Comparison of ENCODE assay signal across 1 cellular context in genomic region chr6:26123675-26124549, GRCh38.
A peak's percentile ranks its signal among the peaks of the same experiment; 100 is the strongest.
TF ChIP-seq lines count a peak whose summit lies in the region.

No MANE protein-coding gene starts in this region.

TF ChIP-seq in HepG2, 621 proteins besides CTCF, POLR2A, EP300 and RAD21 (continued from another document and continues in another):
- no peak for TF ChIP-seq KIAA2018 (CRISPR knock-in tag; IDR thresholded peaks at IDR 0.05; ENCODE audit: borderline replicate concordance)
- TF ChIP-seq, protein P1, sequence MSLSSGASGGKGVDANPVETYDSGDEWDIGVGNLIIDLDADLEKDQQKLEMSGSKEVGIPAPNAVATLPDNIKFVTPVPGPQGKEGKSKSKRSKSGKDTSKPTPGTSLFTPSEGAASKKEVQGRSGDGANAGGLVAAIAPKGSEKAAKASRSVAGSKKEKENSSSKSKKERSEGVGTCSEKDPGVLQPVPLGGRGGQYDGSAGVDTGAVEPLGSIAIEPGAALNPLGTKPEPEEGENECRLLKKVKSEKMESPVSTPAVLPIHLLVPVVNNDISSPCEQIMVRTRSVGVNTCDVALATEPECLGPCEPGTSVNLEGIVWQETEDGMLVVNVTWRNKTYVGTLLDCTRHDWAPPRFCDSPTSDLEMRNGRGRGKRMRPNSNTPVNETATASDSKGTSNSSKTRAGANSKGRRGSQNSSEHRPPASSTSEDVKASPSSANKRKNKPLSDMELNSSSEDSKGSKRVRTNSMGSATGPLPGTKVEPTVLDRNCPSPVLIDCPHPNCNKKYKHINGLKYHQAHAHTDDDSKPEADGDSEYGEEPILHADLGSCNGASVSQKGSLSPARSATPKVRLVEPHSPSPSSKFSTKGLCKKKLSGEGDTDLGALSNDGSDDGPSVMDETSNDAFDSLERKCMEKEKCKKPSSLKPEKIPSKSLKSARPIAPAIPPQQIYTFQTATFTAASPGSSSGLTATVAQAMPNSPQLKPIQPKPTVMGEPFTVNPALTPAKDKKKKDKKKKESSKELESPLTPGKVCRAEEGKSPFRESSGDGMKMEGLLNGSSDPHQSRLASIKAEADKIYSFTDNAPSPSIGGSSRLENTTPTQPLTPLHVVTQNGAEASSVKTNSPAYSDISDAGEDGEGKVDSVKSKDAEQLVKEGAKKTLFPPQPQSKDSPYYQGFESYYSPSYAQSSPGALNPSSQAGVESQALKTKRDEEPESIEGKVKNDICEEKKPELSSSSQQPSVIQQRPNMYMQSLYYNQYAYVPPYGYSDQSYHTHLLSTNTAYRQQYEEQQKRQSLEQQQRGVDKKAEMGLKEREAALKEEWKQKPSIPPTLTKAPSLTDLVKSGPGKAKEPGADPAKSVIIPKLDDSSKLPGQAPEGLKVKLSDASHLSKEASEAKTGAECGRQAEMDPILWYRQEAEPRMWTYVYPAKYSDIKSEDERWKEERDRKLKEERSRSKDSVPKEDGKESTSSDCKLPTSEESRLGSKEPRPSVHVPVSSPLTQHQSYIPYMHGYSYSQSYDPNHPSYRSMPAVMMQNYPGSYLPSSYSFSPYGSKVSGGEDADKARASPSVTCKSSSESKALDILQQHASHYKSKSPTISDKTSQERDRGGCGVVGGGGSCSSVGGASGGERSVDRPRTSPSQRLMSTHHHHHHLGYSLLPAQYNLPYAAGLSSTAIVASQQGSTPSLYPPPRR (CRISPR knock-in tag; IDR thresholded peaks at IDR 0.05; ENCODE audit: borderline replicate concordance) = peak; percentile 10; the same call in 1 of the 2 replicates
- peak; percentile 59; the same call in 1 of the 2 replicates for TF ChIP-seq ZNF33A (CRISPR knock-in tag; IDR thresholded peaks at IDR 0.05; ENCODE audit: borderline replicate concordance)
- TF ChIP-seq CC2D1A (CRISPR knock-in tag; IDR thresholded peaks at IDR 0.05) = no peak
- TF ChIP-seq, protein P2, sequence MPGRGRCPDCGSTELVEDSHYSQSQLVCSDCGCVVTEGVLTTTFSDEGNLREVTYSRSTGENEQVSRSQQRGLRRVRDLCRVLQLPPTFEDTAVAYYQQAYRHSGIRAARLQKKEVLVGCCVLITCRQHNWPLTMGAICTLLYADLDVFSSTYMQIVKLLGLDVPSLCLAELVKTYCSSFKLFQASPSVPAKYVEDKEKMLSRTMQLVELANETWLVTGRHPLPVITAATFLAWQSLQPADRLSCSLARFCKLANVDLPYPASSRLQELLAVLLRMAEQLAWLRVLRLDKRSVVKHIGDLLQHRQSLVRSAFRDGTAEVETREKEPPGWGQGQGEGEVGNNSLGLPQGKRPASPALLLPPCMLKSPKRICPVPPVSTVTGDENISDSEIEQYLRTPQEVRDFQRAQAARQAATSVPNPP (CRISPR knock-in tag; IDR thresholded peaks at IDR 0.05) = peak; percentile 70; the same call in 1 of the 2 replicates
- peak; percentile 83 for TF ChIP-seq ZNF883 (CRISPR knock-in tag; IDR thresholded peaks at IDR 0.05; ENCODE audit: not compliant biosample characterization)
- peak; percentile 69; the same call in 1 of the 2 replicates for TF ChIP-seq ZNF740 (CRISPR knock-in tag; IDR thresholded peaks at IDR 0.05)
- TF ChIP-seq, protein P3, sequence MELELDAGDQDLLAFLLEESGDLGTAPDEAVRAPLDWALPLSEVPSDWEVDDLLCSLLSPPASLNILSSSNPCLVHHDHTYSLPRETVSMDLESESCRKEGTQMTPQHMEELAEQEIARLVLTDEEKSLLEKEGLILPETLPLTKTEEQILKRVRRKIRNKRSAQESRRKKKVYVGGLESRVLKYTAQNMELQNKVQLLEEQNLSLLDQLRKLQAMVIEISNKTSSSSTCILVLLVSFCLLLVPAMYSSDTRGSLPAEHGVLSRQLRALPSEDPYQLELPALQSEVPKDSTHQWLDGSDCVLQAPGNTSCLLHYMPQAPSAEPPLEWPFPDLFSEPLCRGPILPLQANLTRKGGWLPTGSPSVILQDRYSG (CRISPR knock-in tag; IDR thresholded peaks at IDR 0.05) = peak; percentile 81
- no peak for TF ChIP-seq MAFG (CRISPR knock-in tag; IDR thresholded peaks at IDR 0.05)
- peak; percentile 73 for TF ChIP-seq ZBTB7B (CRISPR knock-in tag; IDR thresholded peaks at IDR 0.05)
- TF ChIP-seq ZNF451 (CRISPR knock-in tag; IDR thresholded peaks at IDR 0.05) = peak; percentile 81
- peak; percentile 65 for TF ChIP-seq SKIL (CRISPR knock-in tag; IDR thresholded peaks at IDR 0.05; ENCODE audit: borderline replicate concordance)
- peak; percentile 54; the same call in 1 of the 2 replicates for TF ChIP-seq TSC22D2 (CRISPR knock-in tag; IDR thresholded peaks at IDR 0.05; ENCODE audit: borderline replicate concordance)
- peak; percentile 67; the same call in 1 of the 2 replicates for TF ChIP-seq ZNF335 (CRISPR knock-in tag; IDR thresholded peaks at IDR 0.05)
- 0 out of 2 replicates have a peak, but pooled peaks have one; percentile 75 for TF ChIP-seq CHCHD3 (CRISPR knock-in tag; IDR thresholded peaks at IDR 0.05)
- no peak for TF ChIP-seq SMARCE1 (IDR thresholded peaks at IDR 0.05; ENCODE audit: borderline replicate concordance)
- TF ChIP-seq ZNF460 (CRISPR knock-in tag; IDR thresholded peaks at IDR 0.05; ENCODE audit: borderline replicate concordance) = no peak
- no peak for TF ChIP-seq TERF1 (CRISPR knock-in tag; IDR thresholded peaks at IDR 0.05)
- no peak for TF ChIP-seq EHMT2 (IDR thresholded peaks at IDR 0.05; ENCODE audit: borderline replicate concordance, low read depth, low read length)
- 0 out of 2 replicates have a peak, but pooled peaks have one; percentile 46 for TF ChIP-seq ZIK1 (CRISPR knock-in tag; IDR thresholded peaks at IDR 0.05; ENCODE audit: borderline replicate concordance, low read depth)
- no peak; the same call in 1 of the 2 replicates for TF ChIP-seq KAT7 (CRISPR knock-in tag; IDR thresholded peaks at IDR 0.05; ENCODE audit: borderline replicate concordance)
- peak; percentile 99 for TF ChIP-seq NCOA5 (CRISPR knock-in tag; IDR thresholded peaks at IDR 0.05)
- TF ChIP-seq MED1 (CRISPR knock-in tag; IDR thresholded peaks at IDR 0.05) = peak; percentile 87
- 0 out of 2 replicates have a peak, but pooled peaks have one; percentile 24 for TF ChIP-seq IRF1 (CRISPR knock-in tag; IDR thresholded peaks at IDR 0.05; ENCODE audit: low read depth)
- TF ChIP-seq YY1 (IDR thresholded peaks at IDR 0.05; ENCODE audit: insufficient read depth, insufficient replicate concordance, low read depth, low read length) = peak; percentile 89
- TF ChIP-seq ZNF530 (CRISPR knock-in tag; IDR thresholded peaks at IDR 0.05; ENCODE audit: low read depth) = no peak; the same call in none of the 2 replicates
- peak; percentile 57; the same call in 1 of the 2 replicates for TF ChIP-seq ZNF333 (CRISPR knock-in tag; IDR thresholded peaks at IDR 0.05; ENCODE audit: borderline replicate concordance)
- no peak for TF ChIP-seq ZBTB3 (CRISPR knock-in tag; IDR thresholded peaks at IDR 0.05; ENCODE audit: borderline replicate concordance, low read depth)
- TF ChIP-seq KMT2A (CRISPR knock-in tag; IDR thresholded peaks at IDR 0.05) = peak; percentile 52; the same call in 1 of the 2 replicates
- no peak; the same call in 1 of the 2 replicates for TF ChIP-seq ZNF337 (CRISPR knock-in tag; IDR thresholded peaks at IDR 0.05; ENCODE audit: borderline replicate concordance, low read depth)
- peak; percentile 12; the same call in 1 of the 2 replicates for TF ChIP-seq MLX (CRISPR knock-in tag; IDR thresholded peaks at IDR 0.05)
- no peak; the same call in 1 of the 2 replicates for TF ChIP-seq ZNF879 (CRISPR knock-in tag; IDR thresholded peaks at IDR 0.05)
